Comparison of ENCODE assay signal across 21 cellular contexts in the genomic region with DNA sequence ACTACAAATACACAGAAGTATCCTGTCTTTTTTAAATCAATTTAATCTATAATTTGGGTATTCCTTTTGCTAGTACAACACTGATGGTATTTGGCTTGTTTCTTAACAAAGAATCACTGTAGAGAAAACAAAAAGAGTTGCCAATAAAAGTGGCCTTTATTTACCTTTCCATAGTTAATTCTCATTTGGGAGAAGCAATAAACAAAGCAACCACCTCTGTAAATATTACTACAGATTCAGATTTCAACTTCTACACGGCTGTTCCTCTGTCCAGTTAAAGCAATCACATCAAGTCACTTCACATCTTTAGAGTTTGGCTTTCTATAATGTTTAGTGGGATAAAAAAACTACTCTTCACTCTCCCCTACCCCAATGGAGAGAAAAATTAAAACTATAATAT. TPM values are rescaled to one million over a fixed set of nuclear protein-coding genes. Genes with fewer than 3 reads are reported as not detected.
A peak's percentile ranks its signal among the peaks of the same experiment; 100 is the strongest.
DNase-seq lines count a peak whose midpoint lies in the region; ATAC-seq, FAIRE-seq and TF ChIP-seq lines count a peak whose summit lies in the region.
"Had no signal": no experiment of that assay in that cellular context is flagged by ENCODE, and none has a peak within 500 bp of the region (broad histone marks: within the 10 kb centered on the region; RNA-seq: fewer than 3 reads in every experiment).

No MANE protein-coding gene starts in this region.

- H3K27me3 ChIP-seq in PC-3 (ENCODE audit: low read length), result no peaks in the 10 kb centered on the region
- H3K27me3 ChIP-seq: BE2C, BLaER1 had no signal

- TF ChIP-seq CTCF in 22Rv1 (IDR thresholded peaks at IDR 0.05) (no peak), PC-3 (conservative IDR thresholded peaks at IDR 0.05; ENCODE audit: low read depth, low read length) (no peak), VCaP (conservative IDR thresholded peaks at IDR 0.05) (no peak), D721Med (IDR thresholded peaks at IDR 0.05; ENCODE audit: insufficient read depth, missing control alignments) (no peak)

- FAIRE-seq in D721Med (lab: Jason Lieb, UNC), result no peak
- FAIRE-seq: GM12891 had no signal

- POLR2A ChIA-PET in PC-3 (lab: Charles Lee; ENCODE audit: unreplicated experiment), result no interaction called here

- DNase-seq in PC-3 (no peak), epithelial cell of prostate (ENCODE audit: low read depth, low spot score) (no peak), D721Med (ENCODE audit: insufficient read length, low spot score) (no peak)
- DNase-seq in activated T-cell treated with anti-CD3 and anti-CD28 coated beads, Interleukin-2, amount 50 U/mL, for 4 hours, result no peak
- DNase-seq: 8988T; ACHN; BE2C; C1 segment of cervical spinal cord; CD4-positive, alpha-beta memory T cell; CD4-positive, CD25-positive, alpha-beta regulatory T cell; CD8-positive, alpha-beta memory T cell; COR-L47; DMS79 treated with DMSO at 0.1 percent for 48 hours; GF-D8 had no signal

- no peaks in the 10 kb centered on the region for H3K79me2 ChIP-seq in PC-3 (ENCODE audit: low read length)

- no peaks in the 10 kb centered on the region for H3K9me2 ChIP-seq in PC-3 (replicated peaks; ENCODE audit: low read length)

- BruUV-seq in PC-3 (replicated peaks; lab: Mats Ljungman, UMichigan), result no TSS peak

- H2AFZ ChIP-seq in PC-3 (ENCODE audit: low read length), result no peak overlapping the region

- no peak overlapping the region for H3K4me2 ChIP-seq in PC-3 (ENCODE audit: low read length)
- H3K4me2 ChIP-seq: BLaER1 had no signal

- no peaks in the 10 kb centered on the region for H3K27me3 Mint-ChIP-seq in activated T-cell treated with anti-CD3 and anti-CD28 coated beads, Interleukin-2, amount 50 U/mL, for 4 hours (ENCODE audit: low read depth)
- H3K27me3 Mint-ChIP-seq: CD4-positive, CD25-positive, alpha-beta regulatory T cell had no signal

- H3K4me3 ChIP-seq in PC-3 (ENCODE audit: low read length), result no peak overlapping the region
- H3K4me3 ChIP-seq: BLaER1 had no signal

- H3K27ac ChIP-seq in 22Rv1 (peak overlapping the region; percentile 62), PC-3 (ENCODE audit: low read length) (no peak overlapping the region), VCaP (peak overlapping the region; percentile 77), epithelial cell of prostate (peak overlapping the region; percentile 18)
- H3K27ac ChIP-seq: BLaER1 had no signal

- ATAC-seq in PC-3, result peak; percentile 63
- ATAC-seq in HG03457 (IDR thresholded peaks at IDR 0.05; ENCODE audit: unreplicated experiment), result no peak
- ATAC-seq in activated T-cell treated with anti-CD3 and anti-CD28 coated beads, Interleukin-2, amount 50 U/mL, for 4 hours, result no peak
- no peak for ATAC-seq in HG02981 (IDR thresholded peaks at IDR 0.05; ENCODE audit: unreplicated experiment)

- CTCF ChIA-PET in PC-3 (lab: Charles Lee), result no interaction called here

- peaks cover 29% of the 10 kb centered on the region for H3K4me1 Mint-ChIP-seq in activated T-cell treated with anti-CD3 and anti-CD28 coated beads, Interleukin-2, amount 50 U/mL, for 4 hours (ENCODE audit: low read depth)

- peaks cover 24% of the 10 kb centered on the region for H3K36me3 ChIP-seq in PC-3 (ENCODE audit: low read depth, low read length)
- H3K36me3 ChIP-seq: BE2C had no signal

- no peaks in the 10 kb centered on the region for H3K9me3 ChIP-seq in PC-3 (ENCODE audit: low read length)
- H3K9me3 ChIP-seq: BE2C, BLaER1 had no signal

- H3K36me3 Mint-ChIP-seq in activated T-cell treated with anti-CD3 and anti-CD28 coated beads, Interleukin-2, amount 50 U/mL, for 4 hours (ENCODE audit: insufficient read depth), result peaks cover 28% of the 10 kb centered on the region

- H3F3A ChIP-seq in PC-3 (ENCODE audit: low read length, unreplicated experiment), result no peaks in the 10 kb centered on the region

- intact Hi-C loops in PC-3 (cut with micrococcal nuclease), result no loop called here

- H3K9ac ChIP-seq in PC-3 (ENCODE audit: low read length), result no peak overlapping the region
- H3K9ac ChIP-seq: BLaER1 had no signal

- H4K20me1 ChIP-seq in PC-3 (ENCODE audit: low read length), result no peaks in the 10 kb centered on the region

- H3K4me1 ChIP-seq in PC-3 (ENCODE audit: insufficient read depth, low read length), result 0 out of 2 replicates have a peak, but pooled peaks cover 6% of the 10 kb centered on the region
- H3K4me1 ChIP-seq: BE2C had no signal

- no peak overlapping the region for H3K4me3 Mint-ChIP-seq in activated T-cell treated with anti-CD3 and anti-CD28 coated beads, Interleukin-2, amount 50 U/mL, for 4 hours
- H3K4me3 Mint-ChIP-seq: CD14-positive monocyte; CD4-positive, alpha-beta memory T cell; CD4-positive, CD25-positive, alpha-beta regulatory T cell; CD8-positive, alpha-beta memory T cell had no signal

- no peaks in the 10 kb centered on the region for H3K9me3 Mint-ChIP-seq in activated T-cell treated with anti-CD3 and anti-CD28 coated beads, Interleukin-2, amount 50 U/mL, for 4 hours
- H3K9me3 Mint-ChIP-seq: CD14-positive monocyte; CD4-positive, alpha-beta memory T cell; CD4-positive, CD25-positive, alpha-beta regulatory T cell; CD8-positive, alpha-beta memory T cell had no signal

RNA-seq across cellular contexts. Expression of a gene that starts 34.4 kb away (rescaled TPM):
- 36.7 and 43.0 TPM in 2 replicates for total RNA-seq in PC-3 (2014; rRNA removed)
- 10 to 100 TPM; 10.8 to 12.4 (median 11.1) TPM for total RNA-seq in activated T-cell treated with anti-CD3 and anti-CD28 coated beads, Interleukin-2, amount 50 U/mL, for 4 hours
